Comparison of ENCODE assay signal across 22 cellular contexts in genomic region chr2:83953661-83954060, GRCh38.
DNase-seq lines count a peak whose midpoint lies in the region; ATAC-seq and TF ChIP-seq lines count a peak whose summit lies in the region.
"Had no signal": no experiment of that assay in that cellular context is flagged by ENCODE, and none has a peak within 500 bp of the region (broad histone marks: within the 10 kb centered on the region; RNA-seq: fewer than 3 reads in every experiment).

No MANE protein-coding gene starts in this region.

- DNase-seq in NCI-H748 (lab: John Stamatoyannopoulos, UW; ENCODE audit: unreplicated experiment) (peak; percentile 0), NCI-H748 treated with DMSO at 0.1 percent for 48 hours (lab: John Stamatoyannopoulos, UW) (no peak), astrocyte of the hippocampus (ENCODE audit: low read depth, low spot score) (peak; percentile 47), left lung (no peak), superior temporal gyrus (ENCODE audit: extremely low spot score) (peak; percentile 37), tibial artery (no peak)
- no peak for DNase-seq in stimulated activated CD4-positive, alpha-beta T cell treated with anti-CD3 and anti-CD28 coated beads, Interleukin-1b, Interleukin-23, amount 100 ng/mL, for 48 hours
- DNase-seq: 8988T; Caco-2; CD4-positive, CD25-positive, alpha-beta regulatory T cell; DMS153; EL; IMR-90; NCI-H1048; NCI-H146; NCI-H2029 treated with DMSO at 0.1 percent for 48 hours; NCI-H446 treated with DMSO at 0.1 percent for 48 hours; NCI-H774; OCI-M1; SIG-M5 had no signal

- intact Hi-C loops in left lung (cut with DNase I) (no loop called here), tibial artery (cut with DNase I; ENCODE audit: low total_unique reads) (no loop called here)

- H3K9me3 ChIP-seq in left lung (no peaks in the 10 kb centered on the region), tibial artery (no peaks in the 10 kb centered on the region)
- H3K9me3 ChIP-seq: Caco-2 had no signal

- H3K36me3 ChIP-seq in left lung (no peaks in the 10 kb centered on the region), tibial artery (no peaks in the 10 kb centered on the region)

- TF ChIP-seq CTCF in left lung (IDR thresholded peaks at IDR 0.05) = no peak
- no peak for TF ChIP-seq CTCF in tibial artery (IDR thresholded peaks at IDR 0.05)

- H3K27ac ChIP-seq in left lung (no peak overlapping the region), tibial artery (no peak overlapping the region)

- no peaks in the 10 kb centered on the region for H3K4me1 ChIP-seq in left lung
- no peaks in the 10 kb centered on the region for H3K4me1 ChIP-seq in tibial artery
- H3K4me1 ChIP-seq: Caco-2 had no signal

- H3K4me3 ChIP-seq in left lung = no peak overlapping the region
- no peak overlapping the region for H3K4me3 ChIP-seq in tibial artery

- ATAC-seq in left lung (peak; percentile 61), HG02610 (IDR thresholded peaks at IDR 0.05; ENCODE audit: unreplicated experiment) (no peak)
- ATAC-seq: SK-N-SH treated with all-trans-retinoic acid at 6 μM for 48 hours had no signal

- H3K27me3 ChIP-seq in left lung (no peaks in the 10 kb centered on the region), tibial artery (no peaks in the 10 kb centered on the region)

Comparison
In these comparisons a context has a peak if more than half of its experiments do, and no peak if none do; other contexts are left out.
1. DNase-seq: peak in NCI-H748 (single experiment), astrocyte of the hippocampus (single experiment) and superior temporal gyrus (single experiment); none in NCI-H748 treated with DMSO at 0.1 percent for 48 hours (single experiment), left lung (0 of 2), stimulated activated CD4-positive, alpha-beta T cell treated with anti-CD3 and anti-CD28 coated beads, Interleukin-1b, Interleukin-23, amount 100 ng/mL, for 48 hours (single experiment) and tibial artery (0 of 2).